In genomic region chr2:37295469-37296073, GRCh38 we compare ENCODE assay signal across 17 cellular contexts. TPM values are rescaled to one million over a fixed set of nuclear protein-coding genes. Genes with fewer than 3 reads are reported as not detected.
"Had no signal": no experiment of that assay in that cellular context is flagged by ENCODE, and none has a peak within 500 bp of the region (broad histone marks: within the 10 kb centered on the region; RNA-seq: fewer than 3 reads in every experiment).

No MANE protein-coding gene starts in this region.

- H3K9me3 ChIP-seq: body of pancreas, prostate gland, right atrium auricular region, tibial nerve, uterus had no signal

- H3K27me3 ChIP-seq: body of pancreas, dorsolateral prefrontal cortex, right atrium auricular region, tibial nerve, uterus had no signal

- H3K4me3 ChIP-seq: body of pancreas, dorsolateral prefrontal cortex, prostate gland, right atrium auricular region, tibial nerve, uterus had no signal

- H3K27me3 Mint-ChIP-seq: activated CD4-positive, alpha-beta T cell treated with anti-CD3 and anti-CD28 coated beads, Interleukin-2, amount 10 ng/mL, durations not matched to agents 24 days and 14 days; activated CD8-positive, alpha-beta T cell treated with anti-CD3 and anti-CD28 coated beads for 36 hours; activated T-helper 17 cell treated with anti-CD3 and anti-CD28 coated beads, Interleukin-2, amount 50 U/mL, for 72 hours; stimulated activated naive CD8-positive, alpha-beta T cell treated with anti-CD3 and anti-CD28 coated beads, Interleukin-15, Interleukin-2, amounts not matched to agents 100 ng/mL and 50 ng/mL, for 24 hours had no signal

- H3K9me3 Mint-ChIP-seq: activated CD8-positive, alpha-beta T cell treated with anti-CD3 and anti-CD28 coated beads for 36 hours; activated T-helper 17 cell treated with anti-CD3 and anti-CD28 coated beads, Interleukin-2, amount 50 U/mL, for 72 hours; stimulated activated naive CD8-positive, alpha-beta T cell treated with anti-CD3 and anti-CD28 coated beads, Interleukin-15, Interleukin-2, amounts not matched to agents 100 ng/mL and 50 ng/mL, for 24 hours had no signal

- H3K27ac Mint-ChIP-seq: activated CD4-positive, alpha-beta T cell treated with anti-CD3 and anti-CD28 coated beads, Interleukin-2, amount 10 ng/mL, durations not matched to agents 24 days and 14 days; activated CD8-positive, alpha-beta T cell treated with anti-CD3 and anti-CD28 coated beads for 36 hours; activated T-helper 17 cell treated with anti-CD3 and anti-CD28 coated beads, Interleukin-2, amount 50 U/mL, for 72 hours; stimulated activated naive CD8-positive, alpha-beta T cell treated with anti-CD3 and anti-CD28 coated beads, Interleukin-15, Interleukin-2, amounts not matched to agents 100 ng/mL and 50 ng/mL, for 24 hours had no signal

- DNase-seq: activated CD4-positive, alpha-beta T cell treated with anti-CD3 and anti-CD28 coated beads, Interleukin-2, amount 10 ng/mL, durations not matched to agents 24 days and 14 days; activated CD8-positive, alpha-beta T cell treated with anti-CD3 and anti-CD28 coated beads for 36 hours; activated naive CD4-positive, alpha-beta T cell; activated T-cell treated with anti-CD3 and anti-CD28 coated beads, Interleukin-2, amount 50 U/mL, for 1 hour; body of pancreas; dorsolateral prefrontal cortex; foreskin fibroblast; stimulated activated CD4-positive, alpha-beta T cell treated with anti-CD3 and anti-CD28 coated beads, Interleukin-2, amount 100 ng/mL, for 24 hours; T-helper 9 cell; uterus had no signal

- H3K36me3 ChIP-seq: prostate gland, uterus had no signal

- H3K27ac ChIP-seq: body of pancreas, dorsolateral prefrontal cortex, epithelial cell of prostate, prostate gland, right atrium auricular region, tibial nerve, uterus had no signal

- H3K4me1 Mint-ChIP-seq: activated CD4-positive, alpha-beta T cell treated with anti-CD3 and anti-CD28 coated beads, Interleukin-2, amount 10 ng/mL, durations not matched to agents 24 days and 14 days; neural crest cell had no signal

- H3K4me3 Mint-ChIP-seq: activated CD4-positive, alpha-beta T cell treated with anti-CD3 and anti-CD28 coated beads, Interleukin-2, amount 10 ng/mL, durations not matched to agents 24 days and 14 days; activated CD8-positive, alpha-beta T cell treated with anti-CD3 and anti-CD28 coated beads for 36 hours; activated T-helper 17 cell treated with anti-CD3 and anti-CD28 coated beads, Interleukin-2, amount 50 U/mL, for 72 hours; neural crest cell; stimulated activated naive CD8-positive, alpha-beta T cell treated with anti-CD3 and anti-CD28 coated beads, Interleukin-15, Interleukin-2, amounts not matched to agents 100 ng/mL and 50 ng/mL, for 24 hours had no signal

- H3K4me1 ChIP-seq: body of pancreas, prostate gland, right atrium auricular region, tibial nerve, uterus had no signal

RNA-seq across cellular contexts. Expression of gene QPCT, which starts 48.9 kb away (rescaled TPM):
- total RNA-seq: neural crest cell had no signal
